In the genomic region with DNA sequence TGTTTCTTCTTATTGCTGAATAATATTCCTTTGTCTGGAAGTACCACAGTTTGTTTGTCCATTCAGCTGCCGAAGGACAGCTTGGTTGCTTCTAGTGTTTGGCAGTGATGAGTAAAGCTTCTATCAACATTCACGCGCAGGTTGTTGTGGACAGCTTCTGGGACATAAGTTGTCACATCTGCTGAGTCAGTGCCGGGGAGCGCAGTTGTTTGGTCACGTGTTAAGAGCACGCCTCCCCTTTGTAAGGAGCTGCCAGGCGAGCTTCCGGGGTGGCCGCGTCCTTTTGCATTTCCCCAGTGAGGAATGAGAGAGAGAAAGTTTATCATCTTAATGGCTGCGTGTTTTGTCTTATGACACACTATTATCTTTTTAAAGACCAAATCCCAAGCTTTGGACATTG, we compare ENCODE assay signal across 23 cellular contexts. TPM values are rescaled to one million over a fixed set of nuclear protein-coding genes. Genes with fewer than 3 reads are reported as not detected.
DNase-seq lines count a peak whose midpoint lies in the region.
"Had no signal": no experiment of that assay in that cellular context is flagged by ENCODE, and none has a peak within 500 bp of the region (broad histone marks: within the 10 kb centered on the region; RNA-seq: fewer than 3 reads in every experiment).

No MANE protein-coding gene starts in this region.

- H3K4me1 Mint-ChIP-seq in T-helper 2 cell treated with Interferon-gamma antibody and Interleukin-4, amounts not matched to agents 5 μg/mL and 100 μg/mL, for 36 hours (ENCODE audit: low read depth) = no peaks in the 10 kb centered on the region
- H3K4me1 Mint-ChIP-seq: central memory CD8-positive, alpha-beta T cell had no signal

- H3K27me3 ChIP-seq in SJSA1 (replicated peaks) = no peaks in the 10 kb centered on the region
- H3K27me3 ChIP-seq: heart right ventricle, neutrophil, tibial artery had no signal

- DNase-seq in COLO668 (lab: John Stamatoyannopoulos, UW; ENCODE audit: unreplicated experiment) (peak; percentile 80), SJSA1 (ENCODE audit: low read depth in 1 of 2, low spot score in 2 of 2) (peak; percentile 55 to 80), globus pallidus (ENCODE audit: low spot score) (peak; percentile 59), pons (ENCODE audit: low spot score) (peak; percentile 70), NCI-H1105 treated with DMSO at 0.1 percent for 48 hours (lab: John Stamatoyannopoulos, UW) (no peak)
- DNase-seq in T-helper 2 cell treated with Interferon-gamma antibody and Interleukin-4, amounts not matched to agents 5 μg/mL and 100 μg/mL, for 36 hours (ENCODE audit: low spot score) = no peak
- DNase-seq in NK-92 treated with Interleukin-12 subunit alpha and Interleukin-12 subunit beta, amount 100 ng/mL, for 24 hours (lab: John Stamatoyannopoulos, UW) = no peak
- DNase-seq in activated naive CD4-positive, alpha-beta T cell treated with Interleukin-2 at 50 U/mL for 16 hours = no peak
- DNase-seq: activated CD4-positive, alpha-beta T cell treated with anti-CD3 and anti-CD28 coated beads for 1 hour; activated T-cell treated with anti-CD3 and anti-CD28 coated beads for 4 hours; AML-193; CD8-positive, alpha-beta T cell; DMS 273 treated with DMSO at 0.1 percent for 48 hours; heart right ventricle; mammary epithelial cell; NCI-H1694 treated with DMSO at 0.1 percent for 48 hours; NCI-H69; SK-N-SH; tibial artery had no signal

- no peaks in the 10 kb centered on the region for H3K9me3 ChIP-seq in SJSA1 (replicated peaks)
- H3K9me3 ChIP-seq: heart right ventricle, neutrophil, SK-N-SH, tibial artery had no signal

- H3K36me3 ChIP-seq in SJSA1 = peaks cover 73% of the 10 kb centered on the region

- no peak overlapping the region for H3K4me3 Mint-ChIP-seq in T-helper 2 cell treated with Interferon-gamma antibody and Interleukin-4, amounts not matched to agents 5 μg/mL and 100 μg/mL, for 36 hours
- H3K4me3 Mint-ChIP-seq: CD8-positive, alpha-beta T cell; central memory CD8-positive, alpha-beta T cell; stimulated activated naive CD8-positive, alpha-beta T cell treated with anti-CD3 and anti-CD28 coated beads, Interleukin-15, Interleukin-2, amounts not matched to agents 100 ng/mL and 50 ng/mL, for 24 hours; T-helper 1 cell treated with Interleukin-12 subunit alpha and Interleukin-12 subunit beta and Interleukin-4 antibody, amounts not matched to agents 30 μg/mL and 1 μg/mL, for 36 hours had no signal

- H3K9me3 Mint-ChIP-seq in T-helper 2 cell treated with Interferon-gamma antibody and Interleukin-4, amounts not matched to agents 5 μg/mL and 100 μg/mL, for 36 hours = no peaks in the 10 kb centered on the region
- H3K9me3 Mint-ChIP-seq: CD8-positive, alpha-beta T cell; central memory CD8-positive, alpha-beta T cell; stimulated activated naive CD8-positive, alpha-beta T cell treated with anti-CD3 and anti-CD28 coated beads, Interleukin-15, Interleukin-2, amounts not matched to agents 100 ng/mL and 50 ng/mL, for 24 hours; T-helper 1 cell treated with Interleukin-12 subunit alpha and Interleukin-12 subunit beta and Interleukin-4 antibody, amounts not matched to agents 30 μg/mL and 1 μg/mL, for 36 hours had no signal

- H3K27ac Mint-ChIP-seq in T-helper 2 cell treated with Interferon-gamma antibody and Interleukin-4, amounts not matched to agents 5 μg/mL and 100 μg/mL, for 36 hours = no peak overlapping the region
- H3K27ac Mint-ChIP-seq: CD8-positive, alpha-beta T cell; stimulated activated naive CD8-positive, alpha-beta T cell treated with anti-CD3 and anti-CD28 coated beads, Interleukin-15, Interleukin-2, amounts not matched to agents 100 ng/mL and 50 ng/mL, for 24 hours; T-helper 1 cell treated with Interleukin-12 subunit alpha and Interleukin-12 subunit beta and Interleukin-4 antibody, amounts not matched to agents 30 μg/mL and 1 μg/mL, for 36 hours had no signal

- H3K27ac ChIP-seq in SJSA1 = 0 out of 2 replicates have a peak overlapping the region, but pooled peaks have one; percentile 16
- H3K27ac ChIP-seq: heart right ventricle, neutrophil, tibial artery had no signal

- H3K4me1 ChIP-seq in SJSA1 (replicated peaks) = peaks cover 7% of the 10 kb centered on the region
- H3K4me1 ChIP-seq: heart right ventricle, tibial artery had no signal

- peaks cover 26% of the 10 kb centered on the region for H3K36me3 Mint-ChIP-seq in T-helper 2 cell treated with Interferon-gamma antibody and Interleukin-4, amounts not matched to agents 5 μg/mL and 100 μg/mL, for 36 hours (ENCODE audit: low read depth)

- no peak overlapping the region for H3K4me3 ChIP-seq in SJSA1
- H3K4me3 ChIP-seq: heart right ventricle, tibial artery had no signal

- no peaks in the 10 kb centered on the region for H3K27me3 Mint-ChIP-seq in T-helper 2 cell treated with Interferon-gamma antibody and Interleukin-4, amounts not matched to agents 5 μg/mL and 100 μg/mL, for 36 hours (ENCODE audit: low read depth)
- H3K27me3 Mint-ChIP-seq: central memory CD8-positive, alpha-beta T cell; stimulated activated naive CD8-positive, alpha-beta T cell treated with anti-CD3 and anti-CD28 coated beads, Interleukin-15, Interleukin-2, amounts not matched to agents 100 ng/mL and 50 ng/mL, for 24 hours had no signal

RNA-seq across cellular contexts. Expression of a gene that starts 30.3 kb away (rescaled TPM):
- total RNA-seq in SJSA1 (2014; rRNA removed; shearing (Covaris generic)) = 39.8 and 46.3 TPM in 2 replicates

RNA-seq across cellular contexts. Expression of a gene that starts 38.6 kb away (rescaled TPM):
- 22.3 and 33.0 TPM in 2 replicates for total RNA-seq in SJSA1 (2014; rRNA removed; shearing (Covaris generic))

Comparison
In these comparisons a context has a peak if more than half of its experiments do, and no peak if none do; other contexts are left out.
1. DNase-seq: peak in COLO668 (single experiment), SJSA1 (2 of 2), globus pallidus (single experiment) and pons (single experiment); none in T-helper 2 cell treated with Interferon-gamma antibody and Interleukin-4, amounts not matched to agents 5 μg/mL and 100 μg/mL, for 36 hours (single experiment), NK-92 treated with Interleukin-12 subunit alpha and Interleukin-12 subunit beta, amount 100 ng/mL, for 24 hours (single experiment), NCI-H1105 treated with DMSO at 0.1 percent for 48 hours (single experiment) and activated naive CD4-positive, alpha-beta T cell treated with Interleukin-2 at 50 U/mL for 16 hours (single experiment).